9 cellular contexts compared by ENCODE assay signal in genomic region chr20:19026121-19026878, GRCh38.
DNase-seq lines count a peak whose midpoint lies in the region; ATAC-seq and TF ChIP-seq lines count a peak whose summit lies in the region.
"Had no signal": no experiment of that assay in that cellular context is flagged by ENCODE, and none has a peak within 500 bp of the region (broad histone marks: within the 10 kb centered on the region; RNA-seq: fewer than 3 reads in every experiment).

No MANE protein-coding gene starts in this region.

- intact Hi-C loops in activated CD4-positive, alpha-beta T cell treated with anti-CD3 and anti-CD28 coated beads, Interleukin-2, amount 10 ng/mL, durations not matched to agents 24 days and 14 days (cut with micrococcal nuclease) = no loop called here

- no peak overlapping the region for H3K4me3 ChIP-seq in skin epidermis

- peak overlapping the region in 12 of 21 experiments; percentile 1 to 64 (median 26) for H3K27ac ChIP-seq in skin epidermis

- H3K4me3 Mint-ChIP-seq in activated CD4-positive, alpha-beta T cell treated with anti-CD3 and anti-CD28 coated beads, Interleukin-2, amount 10 ng/mL, durations not matched to agents 24 days and 14 days = no peak overlapping the region
- H3K4me3 Mint-ChIP-seq in glutamatergic neuron (ENCODE audit: unreplicated experiment) = no peak overlapping the region

- no peaks in the 10 kb centered on the region for H3K9me3 Mint-ChIP-seq in activated CD4-positive, alpha-beta T cell treated with anti-CD3 and anti-CD28 coated beads, Interleukin-2, amount 10 ng/mL, durations not matched to agents 24 days and 14 days
- no peaks in the 10 kb centered on the region for H3K9me3 Mint-ChIP-seq in glutamatergic neuron (ENCODE audit: unreplicated experiment)

- no peak overlapping the region for H3K27ac Mint-ChIP-seq in activated CD4-positive, alpha-beta T cell treated with anti-CD3 and anti-CD28 coated beads, Interleukin-2, amount 10 ng/mL, durations not matched to agents 24 days and 14 days
- H3K27ac Mint-ChIP-seq in glutamatergic neuron (ENCODE audit: unreplicated experiment) = no peak overlapping the region

- H3K27me3 Mint-ChIP-seq in activated CD4-positive, alpha-beta T cell treated with anti-CD3 and anti-CD28 coated beads, Interleukin-2, amount 10 ng/mL, durations not matched to agents 24 days and 14 days = no peaks in the 10 kb centered on the region
- H3K27me3 Mint-ChIP-seq in glutamatergic neuron (ENCODE audit: unreplicated experiment) = no peaks in the 10 kb centered on the region

- no peak for DNase-seq in superior temporal gyrus (ENCODE audit: extremely low spot score)
- DNase-seq in activated CD4-positive, alpha-beta T cell treated with anti-CD3 and anti-CD28 coated beads, Interleukin-2, amount 10 ng/mL, durations not matched to agents 24 days and 14 days = no peak
- DNase-seq in glutamatergic neuron = no peak
- DNase-seq in NCI-H774 (lab: John Stamatoyannopoulos, UW) = no peak
- DNase-seq: NCI-H446 treated with DMSO at 0.1 percent for 48 hours had no signal

- H3K36me3 Mint-ChIP-seq in activated CD4-positive, alpha-beta T cell treated with anti-CD3 and anti-CD28 coated beads, Interleukin-2, amount 10 ng/mL, durations not matched to agents 24 days and 14 days (ENCODE audit: low read depth) = no peaks in the 10 kb centered on the region
- no peaks in the 10 kb centered on the region for H3K36me3 Mint-ChIP-seq in glutamatergic neuron (ENCODE audit: unreplicated experiment)

- no peak for TF ChIP-seq CTCF in glutamatergic neuron (IDR thresholded peaks at IDR 0.05; ENCODE audit: partially characterized antibody, unreplicated experiment)

- ATAC-seq in GM18907 (IDR thresholded peaks at IDR 0.05; ENCODE audit: unreplicated experiment) (peak; percentile 61), GM21825 (IDR thresholded peaks at IDR 0.05; ENCODE audit: unreplicated experiment) (peak; percentile 81), HG03558 (IDR thresholded peaks at IDR 0.05; ENCODE audit: extremely low read depth, unreplicated experiment) (peak; percentile 62)

- no peaks in the 10 kb centered on the region for H3K4me1 Mint-ChIP-seq in activated CD4-positive, alpha-beta T cell treated with anti-CD3 and anti-CD28 coated beads, Interleukin-2, amount 10 ng/mL, durations not matched to agents 24 days and 14 days
- H3K4me1 Mint-ChIP-seq in glutamatergic neuron (ENCODE audit: low read depth, unreplicated experiment) = peaks cover 1% of the 10 kb centered on the region
